Comparison of ENCODE assay signal across 30 cellular contexts in the genomic region with DNA sequence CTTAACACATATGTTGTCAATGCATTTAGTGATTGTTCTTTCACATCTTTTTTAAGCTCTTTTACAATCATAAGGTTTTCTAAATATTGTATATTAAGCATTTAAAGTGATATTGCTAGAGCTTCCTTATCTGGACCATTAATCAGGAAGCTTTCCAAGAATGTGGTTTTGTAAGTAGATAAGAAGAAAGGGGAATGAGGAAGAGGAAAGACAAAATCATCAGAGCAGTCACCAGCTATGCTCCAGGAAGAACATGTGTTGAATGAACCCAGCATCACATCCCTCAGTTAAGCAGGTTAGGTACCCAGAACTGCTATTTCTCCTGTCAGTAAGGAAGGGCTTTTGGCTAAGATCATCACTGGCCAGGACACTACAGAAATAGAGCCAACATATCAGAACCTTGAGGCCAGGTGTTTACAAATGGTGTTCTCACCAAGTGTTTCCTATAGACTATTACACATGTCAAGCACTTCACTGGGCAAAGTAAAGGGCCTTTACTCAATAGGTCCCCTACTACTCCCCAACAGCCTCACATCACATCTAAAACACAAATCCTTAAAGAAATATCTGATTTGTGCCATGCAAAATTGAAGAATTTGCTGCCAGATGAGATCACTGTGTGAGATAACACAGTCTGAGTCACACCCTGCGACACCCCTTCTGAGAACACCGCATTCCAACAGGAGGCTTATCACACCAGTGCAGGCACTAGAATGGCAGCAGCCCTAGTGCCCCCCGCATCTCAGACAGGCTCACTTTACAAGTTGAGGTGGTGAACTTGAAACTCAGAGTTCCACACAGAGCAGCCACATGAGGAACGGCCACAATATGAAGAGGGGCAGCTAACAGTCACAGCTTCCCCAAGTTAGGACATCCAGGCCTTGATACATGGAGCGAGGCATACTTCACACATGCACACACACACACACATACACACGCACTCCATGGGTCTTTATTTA. TPM values are rescaled to one million over a fixed set of nuclear protein-coding genes. Genes with fewer than 3 reads are reported as not detected.
DNase-seq lines count a peak whose midpoint lies in the region; ATAC-seq, FAIRE-seq and TF ChIP-seq lines count a peak whose summit lies in the region.
"Had no signal": no experiment of that assay in that cellular context is flagged by ENCODE, and none has a peak within 500 bp of the region (broad histone marks: within the 10 kb centered on the region; RNA-seq: fewer than 3 reads in every experiment).

No MANE protein-coding gene starts in this region.

- POLR2A ChIA-PET in A549 (lab: Yijun Ruan, JAX), result no interaction called here

- no peaks in the 10 kb centered on the region for H3K9me3 ChIP-seq in A549
- no peaks in the 10 kb centered on the region for H3K9me3 ChIP-seq in body of pancreas
- H3K9me3 ChIP-seq in MG63, result no peaks in the 10 kb centered on the region
- H3K9me3 ChIP-seq: HAP-1, left lung had no signal

- no peaks in the 10 kb centered on the region for H3K36me3 ChIP-seq in body of pancreas (replicated peaks in 1 of 2; ENCODE audit: insufficient read depth in 1 of 2, low read depth in 2 of 2)
- H3K36me3 ChIP-seq in MG63, result no peaks in the 10 kb centered on the region
- H3K36me3 ChIP-seq: HAP-1, left lung had no signal

- ATAC-seq in A549 (peak; percentile 43 to 47; a peak in 2 of 6 replicates), body of pancreas (peak; percentile 75), GM19328 (IDR thresholded peaks at IDR 0.05; ENCODE audit: unreplicated experiment) (no peak)
- ATAC-seq: activated naive CD8-positive, alpha-beta T cell treated with anti-CD3 and anti-CD28 coated beads, Interleukin-2, amount 50 U/mL, for 24 hours; left lung; naive thymus-derived CD4-positive, alpha-beta T cell had no signal

- 9% methylated on average over 6 of the region's 6 CpGs for WGBS in A549 (ENCODE audit: missing lambda C conversion rate)
- WGBS in body of pancreas, 2 donors, result 65 to 70% methylated on average over 6 of the region's 6 CpGs

- H3K27ac ChIP-seq in A549 (no peak overlapping the region), body of pancreas (peak overlapping the region in 2 of 4 donors; percentile 39 to 45)
- H3K27ac ChIP-seq: left lung, SK-N-MC, skin epidermis had no signal

- peak; percentile 92 for FAIRE-seq in A549 (lab: Jason Lieb, UNC)
- FAIRE-seq: G401.6 had no signal

- H3K4me1 ChIP-seq in A549, result no peaks in the 10 kb centered on the region
- H3K4me1 ChIP-seq in body of pancreas, result peaks cover 5% of the 10 kb centered on the region
- H3K4me1 ChIP-seq: HAP-1, left lung had no signal

- H3K27me3 ChIP-seq in body of pancreas (no peaks in the 10 kb centered on the region), MG63 (peaks cover 14% of the 10 kb centered on the region)

- no peak for TF ChIP-seq RAD21 in A549 (conservative IDR thresholded peaks at IDR 0.05 in 1 of 2, IDR thresholded peaks at IDR 0.05 in 1 of 2)

- H3K4me3 ChIP-seq in A549, result no peak overlapping the region
- no peak overlapping the region for H3K4me3 ChIP-seq in body of pancreas
- H3K4me3 ChIP-seq in MG63, result no peak overlapping the region
- H3K4me3 ChIP-seq: HAP-1, left lung, SK-N-MC, skin epidermis had no signal

- TF ChIP-seq CTCF in A549 (IDR thresholded peaks at IDR 0.05) (no peak), body of pancreas (IDR thresholded peaks at IDR 0.05) (no peak)

- TF ChIP-seq EP300 in A549 (IDR thresholded peaks at IDR 0.05), result no peak

- DNase-seq in A549 (ENCODE audit: low read depth in 1 of 2, low spot score in 1 of 2), result no peak
- DNase-seq in HUDEP-2 (lab: John Stamatoyannopoulos, UW; ENCODE audit: unreplicated experiment in 76 of 76), result peak in 74 of 76 experiments; percentile 25 to 97 (median 86)
- peak in 1 of 4 donors; percentile 3 for DNase-seq in body of pancreas
- peak; percentile 66 for DNase-seq in kidney tubule cell (ENCODE audit: low spot score)
- no peak for DNase-seq in MG63
- DNase-seq in DMS114 treated with DMSO at 0.1 percent for 48 hours (lab: John Stamatoyannopoulos, UW; ENCODE audit: unreplicated experiment), result no peak
- no peak for DNase-seq in effector CD4-positive, alpha-beta T cell
- DNase-seq: 8988T; activated CD4-positive, alpha-beta T cell treated with anti-CD3 and anti-CD28 coated beads for 4 hours; activated effector memory CD4-positive, alpha-beta T cell treated with anti-CD3 and anti-CD28 coated beads, Interleukin-2, amount 50 U/mL, for 16 hours; activated naive CD8-positive, alpha-beta T cell treated with anti-CD3 and anti-CD28 coated beads, Interleukin-2, amount 50 U/mL, for 24 hours; activated T-cell treated with anti-CD3 and anti-CD28 coated beads, Interleukin-2, amount 50 U/mL, for 1 hour; CD4-positive, alpha-beta T cell; DMS153; effector CD8-positive, alpha-beta T cell; head of caudate nucleus; left lung; naive thymus-derived CD4-positive, alpha-beta T cell; NCI-H146; NCI-H446 treated with DMSO at 0.1 percent for 48 hours; occipital lobe had no signal

- H3K4me2 ChIP-seq in A549, result no peak overlapping the region

- intact Hi-C loops in body of pancreas (cut with DNase I), result no loop called here

- CTCF ChIA-PET in A549 (lab: Yijun Ruan, JAX), result interaction anchor here (0.6 to 1.7 kb wide), 3 partner anchors 9 to 406 kb away, joined by 3 to 6 read pairs (median 3); no protein-coding TSS in a partner anchor

- no peak for TF ChIP-seq POLR2A in A549 (IDR thresholded peaks at IDR 0.05; ENCODE audit: low read length)
- no peak for TF ChIP-seq POLR2A in body of pancreas (IDR thresholded peaks at IDR 0.05)

TF ChIP-seq in A549, 52 proteins besides CTCF, POLR2A, EP300 and RAD21 (continues in another document):
- TF ChIP-seq NR3C1 (IDR thresholded peaks at IDR 0.05), result no peak
- TF ChIP-seq HOXB5 (CRISPR knock-in tag; IDR thresholded peaks at IDR 0.05), result no peak
- no peak for TF ChIP-seq FOSL2 (IDR thresholded peaks at IDR 0.05)
- TF ChIP-seq FOSL2 (CRISPR knock-in tag; IDR thresholded peaks at IDR 0.05), result no peak
- no peak for TF ChIP-seq ESRRA (IDR thresholded peaks at IDR 0.05; ENCODE audit: borderline replicate concordance, low read length)
- no peak for TF ChIP-seq CBX2 (IDR thresholded peaks at IDR 0.05; ENCODE audit: borderline replicate concordance, low read depth)
- TF ChIP-seq ZFP36 (IDR thresholded peaks at IDR 0.05; ENCODE audit: borderline replicate concordance, partially characterized antibody), result no peak
- TF ChIP-seq BHLHE40 (IDR thresholded peaks at IDR 0.05; ENCODE audit: low read depth, low read length), result no peak
- no peak for TF ChIP-seq CHD2 (IDR thresholded peaks at IDR 0.05; ENCODE audit: low read length, partially characterized antibody)
- no peak for TF ChIP-seq HES2 (IDR thresholded peaks at IDR 0.05)

RNA-seq across cellular contexts. Expression of gene SPRR2A, which starts 1.8 kb away (rescaled TPM):
- polyA plus RNA-seq in A549 (2011; rRNA removed) (not detected in 2 replicates), A549 (2017; fragmentation: RNase III; extraction: RNeasy Plus Mini Kit Qiagen cat#74134 plus additional on column Dnase treatment) (not detected in 3 replicates)
- not detected in 2 replicates for polyA plus RNA-seq in A549 (2012; cell fraction: cytosol; rRNA removed)
- not detected in 2 replicates for polyA plus RNA-seq in A549 (2012; cell fraction: nucleus; rRNA removed)
- not detected in 2 replicates for polyA minus RNA-seq in A549 (2011; rRNA and poly(A)+ RNA removed)
- not detected for total RNA-seq in body of pancreas
- not detected in 2 replicates for total RNA-seq in MG63 (2014; rRNA removed; shearing (Covaris generic); ENCODE audit: low replicate concordance)
- total RNA-seq: activated CD8-positive, alpha-beta memory T cell treated with anti-CD3 and anti-CD28 coated beads for 36 hours; CD4-positive, alpha-beta T cell; fibroblast of villous mesenchyme; HT1080; left lung; mesothelial cell of epicardium; naive thymus-derived CD4-positive, alpha-beta T cell; occipital lobe had no signal
- polyA plus RNA-seq: naive thymus-derived CD4-positive, alpha-beta T cell had no signal

RNA-seq across cellular contexts. Expression of gene SPRR2B, which starts 12.3 kb away (rescaled TPM):
- polyA plus RNA-seq in A549 (2011; rRNA removed) (not detected in 2 replicates), A549 (2017; fragmentation: RNase III; extraction: RNeasy Plus Mini Kit Qiagen cat#74134 plus additional on column Dnase treatment) (not detected in 3 replicates)
- not detected in 2 replicates for polyA plus RNA-seq in A549 (2012; cell fraction: cytosol; rRNA removed)
- not detected in 2 replicates for polyA plus RNA-seq in A549 (2012; cell fraction: nucleus; rRNA removed)
- polyA minus RNA-seq in A549 (2011; rRNA and poly(A)+ RNA removed), result not detected in 2 replicates
- total RNA-seq in body of pancreas, result not detected
- not detected in 2 replicates for total RNA-seq in MG63 (2014; rRNA removed; shearing (Covaris generic); ENCODE audit: low replicate concordance)
- total RNA-seq: activated CD8-positive, alpha-beta memory T cell treated with anti-CD3 and anti-CD28 coated beads for 36 hours; CD4-positive, alpha-beta T cell; fibroblast of villous mesenchyme; HT1080; left lung; mesothelial cell of epicardium; naive thymus-derived CD4-positive, alpha-beta T cell; occipital lobe had no signal
- polyA plus RNA-seq: naive thymus-derived CD4-positive, alpha-beta T cell had no signal

RNA-seq across cellular contexts. Expression of gene SPRR2D, which starts 18.2 kb away (rescaled TPM):
- polyA plus RNA-seq in A549 (2011; rRNA removed) (not detected in 2 replicates), A549 (2017; fragmentation: RNase III; extraction: RNeasy Plus Mini Kit Qiagen cat#74134 plus additional on column Dnase treatment) (not detected in 3 replicates)
- not detected in 2 replicates for polyA plus RNA-seq in A549 (2012; cell fraction: cytosol; rRNA removed)
- polyA plus RNA-seq in A549 (2012; cell fraction: nucleus; rRNA removed), result not detected in 2 replicates
- 0.45 TPM in 1 of 2 replicates, not detected in the other for polyA minus RNA-seq in A549 (2011; rRNA and poly(A)+ RNA removed)
- not detected for total RNA-seq in body of pancreas
- total RNA-seq in MG63 (2014; rRNA removed; shearing (Covaris generic); ENCODE audit: low replicate concordance), result not detected in 2 replicates
- total RNA-seq: activated CD8-positive, alpha-beta memory T cell treated with anti-CD3 and anti-CD28 coated beads for 36 hours; CD4-positive, alpha-beta T cell; fibroblast of villous mesenchyme; left lung; mesothelial cell of epicardium; naive thymus-derived CD4-positive, alpha-beta T cell; occipital lobe had no signal
- polyA plus RNA-seq: naive thymus-derived CD4-positive, alpha-beta T cell had no signal

RNA-seq across cellular contexts. Expression of gene SPRR1B, which starts 28.1 kb away (rescaled TPM):
- polyA plus RNA-seq in A549 (2011; rRNA removed) (not detected in 2 replicates), A549 (2017; fragmentation: RNase III; extraction: RNeasy Plus Mini Kit Qiagen cat#74134 plus additional on column Dnase treatment) (not detected in 3 replicates)
- polyA plus RNA-seq in A549 (2012; cell fraction: cytosol; rRNA removed), result not detected in 2 replicates
- polyA plus RNA-seq in A549 (2012; cell fraction: nucleus; rRNA removed), result not detected in 2 replicates
- polyA minus RNA-seq in A549 (2011; rRNA and poly(A)+ RNA removed), result not detected in 2 replicates
- total RNA-seq in body of pancreas, result not detected
- total RNA-seq in MG63 (2014; rRNA removed; shearing (Covaris generic); ENCODE audit: low replicate concordance), result not detected in 2 replicates
- total RNA-seq: activated CD8-positive, alpha-beta memory T cell treated with anti-CD3 and anti-CD28 coated beads for 36 hours; CD4-positive, alpha-beta T cell; fibroblast of villous mesenchyme; HT1080; mesothelial cell of epicardium; naive thymus-derived CD4-positive, alpha-beta T cell; occipital lobe had no signal
- polyA plus RNA-seq: naive thymus-derived CD4-positive, alpha-beta T cell had no signal

RNA-seq across cellular contexts. Expression of gene SPRR2E, which starts 35.2 kb away (rescaled TPM):
- polyA plus RNA-seq in A549 (2011; rRNA removed) (not detected in 2 replicates), A549 (2017; fragmentation: RNase III; extraction: RNeasy Plus Mini Kit Qiagen cat#74134 plus additional on column Dnase treatment) (not detected in 3 replicates)
- not detected in 2 replicates for polyA plus RNA-seq in A549 (2012; cell fraction: cytosol; rRNA removed)
- polyA plus RNA-seq in A549 (2012; cell fraction: nucleus; rRNA removed), result not detected in 2 replicates
- polyA minus RNA-seq in A549 (2011; rRNA and poly(A)+ RNA removed), result not detected in 2 replicates
- total RNA-seq in body of pancreas, result not detected
- total RNA-seq in MG63 (2014; rRNA removed; shearing (Covaris generic); ENCODE audit: low replicate concordance), result not detected in 2 replicates
- total RNA-seq: activated CD8-positive, alpha-beta memory T cell treated with anti-CD3 and anti-CD28 coated beads for 36 hours; CD4-positive, alpha-beta T cell; fibroblast of villous mesenchyme; HT1080; left lung; naive thymus-derived CD4-positive, alpha-beta T cell; occipital lobe had no signal
- polyA plus RNA-seq: naive thymus-derived CD4-positive, alpha-beta T cell had no signal

Comparison
In these comparisons a context has a peak if more than half of its experiments do, and no peak if none do; other contexts are left out.
1. DNase-seq: peak in HUDEP-2 (74 of 76) and kidney tubule cell (single experiment); none in A549 (0 of 2), MG63 (single experiment), DMS114 treated with DMSO at 0.1 percent for 48 hours (single experiment) and effector CD4-positive, alpha-beta T cell (single experiment).